8 cellular contexts compared by ENCODE assay signal in the genomic region with DNA sequence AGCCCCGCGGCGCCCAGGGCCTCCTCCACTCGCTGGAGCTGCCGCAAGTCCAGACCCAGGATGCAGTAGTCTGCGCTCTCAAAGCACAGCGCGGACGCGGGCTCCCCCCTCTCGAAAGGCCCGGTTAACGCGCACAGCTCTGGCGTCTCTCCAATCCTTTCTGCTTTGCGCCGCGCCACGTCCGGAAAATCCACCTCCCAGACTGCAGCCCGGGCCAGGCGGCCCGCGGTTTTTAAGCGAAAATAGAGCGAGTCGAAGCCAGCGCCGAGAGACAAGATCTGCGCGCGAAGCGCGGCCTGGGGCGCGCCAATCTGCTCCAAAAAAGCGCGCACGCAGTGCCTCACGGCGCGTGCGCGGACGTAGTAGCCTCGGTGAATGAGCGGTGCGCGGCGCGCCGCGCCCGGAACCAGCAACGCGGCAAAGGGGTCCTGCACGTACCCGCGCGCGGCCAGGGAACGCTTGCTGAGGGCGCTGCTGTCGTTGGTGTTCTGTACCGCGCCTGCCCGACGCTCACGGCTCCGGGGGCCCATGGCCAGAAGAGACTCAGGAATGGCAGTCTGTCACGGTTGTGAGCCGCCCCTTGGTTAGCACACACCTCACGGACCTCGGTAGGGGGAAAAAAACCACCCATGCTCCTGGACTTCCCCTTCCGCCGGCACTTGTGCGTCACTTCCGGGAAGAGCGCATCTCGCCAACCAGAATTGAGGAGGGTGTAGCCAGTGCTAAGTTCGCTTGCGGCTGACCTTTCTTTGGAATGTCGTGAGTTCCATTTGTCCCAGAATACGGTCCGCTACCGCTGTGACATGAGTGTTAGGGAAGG. TPM values are rescaled to one million over a fixed set of nuclear protein-coding genes. Genes with fewer than 3 reads are reported as not detected.
DNase-seq lines count a peak whose midpoint lies in the region; ATAC-seq and TF ChIP-seq lines count a peak whose summit lies in the region.

A gene with protein sequence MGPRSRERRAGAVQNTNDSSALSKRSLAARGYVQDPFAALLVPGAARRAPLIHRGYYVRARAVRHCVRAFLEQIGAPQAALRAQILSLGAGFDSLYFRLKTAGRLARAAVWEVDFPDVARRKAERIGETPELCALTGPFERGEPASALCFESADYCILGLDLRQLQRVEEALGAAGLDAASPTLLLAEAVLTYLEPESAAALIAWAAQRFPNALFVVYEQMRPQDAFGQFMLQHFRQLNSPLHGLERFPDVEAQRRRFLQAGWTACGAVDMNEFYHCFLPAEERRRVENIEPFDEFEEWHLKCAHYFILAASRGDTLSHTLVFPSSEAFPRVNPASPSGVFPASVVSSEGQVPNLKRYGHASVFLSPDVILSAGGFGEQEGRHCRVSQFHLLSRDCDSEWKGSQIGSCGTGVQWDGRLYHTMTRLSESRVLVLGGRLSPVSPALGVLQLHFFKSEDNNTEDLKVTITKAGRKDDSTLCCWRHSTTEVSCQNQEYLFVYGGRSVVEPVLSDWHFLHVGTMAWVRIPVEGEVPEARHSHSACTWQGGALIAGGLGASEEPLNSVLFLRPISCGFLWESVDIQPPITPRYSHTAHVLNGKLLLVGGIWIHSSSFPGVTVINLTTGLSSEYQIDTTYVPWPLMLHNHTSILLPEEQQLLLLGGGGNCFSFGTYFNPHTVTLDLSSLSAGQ (minus strand): TSS at position 614 of the 820 bp plus-strand sequence. CDS start 84 bp downstream, at position 530.

- peaks cover 25% of the 10 kb centered on the region for H3K36me3 Mint-ChIP-seq in activated CD4-positive, alpha-beta T cell treated with anti-CD3 and anti-CD28 coated beads, Interleukin-2, amount 10 ng/mL, durations not matched to agents 7 days and 5 days (ENCODE audit: low read depth)

- peaks cover 35% of the 10 kb centered on the region for H3K4me1 Mint-ChIP-seq in activated CD4-positive, alpha-beta T cell treated with anti-CD3 and anti-CD28 coated beads, Interleukin-2, amount 10 ng/mL, durations not matched to agents 7 days and 5 days

- H3K9me3 Mint-ChIP-seq in activated CD4-positive, alpha-beta T cell treated with anti-CD3 and anti-CD28 coated beads, Interleukin-2, amount 10 ng/mL, durations not matched to agents 7 days and 5 days, result peaks cover 2% of the 10 kb centered on the region

- ATAC-seq in HG03460 (IDR thresholded peaks at IDR 0.05; ENCODE audit: unreplicated experiment) (peak; percentile 93), left colon (peak; percentile 96)

- H3K27me3 ChIP-seq in BE2C, result no peaks in the 10 kb centered on the region

- H3K27ac Mint-ChIP-seq in activated CD4-positive, alpha-beta T cell treated with anti-CD3 and anti-CD28 coated beads, Interleukin-2, amount 10 ng/mL, durations not matched to agents 7 days and 5 days, result peak within 1 kb of the TSS; percentile 98

- no peaks in the 10 kb centered on the region for H3K27me3 Mint-ChIP-seq in activated CD4-positive, alpha-beta T cell treated with anti-CD3 and anti-CD28 coated beads, Interleukin-2, amount 10 ng/mL, durations not matched to agents 7 days and 5 days

- H3K4me3 ChIP-seq in BE2C (ENCODE audit: low read depth, low read length) (peak within 1 kb of the TSS; percentile 84), coronary artery (peak within 1 kb of the TSS; percentile 93)

- peak within 1 kb of the TSS; percentile 88 for H3K4me3 Mint-ChIP-seq in activated CD4-positive, alpha-beta T cell treated with anti-CD3 and anti-CD28 coated beads, Interleukin-2, amount 10 ng/mL, durations not matched to agents 7 days and 5 days

- H3K36me3 ChIP-seq in BE2C, result peaks cover 12% of the 10 kb centered on the region

- POLR2A ChIA-PET in activated CD4-positive, alpha-beta T cell treated with anti-CD3 and anti-CD28 coated beads, Interleukin-2, amount 10 ng/mL, durations not matched to agents 7 days and 5 days (lab: Charles Lee), result interaction anchor here (1.0 kb wide), 1 partner anchor 180 kb away, joined by 3 read pairs; no protein-coding TSS in a partner anchor

- intact Hi-C loops in left colon (cut with DNase I, micrococcal nuclease), result no loop called here

- CTCF ChIA-PET in activated CD4-positive, alpha-beta T cell treated with anti-CD3 and anti-CD28 coated beads, Interleukin-2, amount 10 ng/mL, durations not matched to agents 7 days and 5 days (lab: Charles Lee), result interaction anchor here (0.9 to 1.0 kb wide), 2 partner anchors 7 to 105 kb away, joined by 3 read pairs; no protein-coding TSS in a partner anchor

- TF ChIP-seq CTCF in BE2C (IDR thresholded peaks at IDR 0.05; ENCODE audit: low read depth, low read length) (no peak), coronary artery (IDR thresholded peaks at IDR 0.05) (no peak)

- no peaks in the 10 kb centered on the region for H3K4me1 ChIP-seq in BE2C

- peak within 1 kb of the TSS; percentile 78 to 95 for H3K27ac ChIP-seq in coronary artery

- H3K9me3 ChIP-seq in BE2C, result no peaks in the 10 kb centered on the region

- DNase-seq in BE2C (peak; percentile 91), GM19240 (ENCODE audit: insufficient read length, low spot score) (peak; percentile 71), NCI-H69 (lab: John Stamatoyannopoulos, UW) (peak; percentile 98), coronary artery (ENCODE audit: low spot score) (peak; percentile 97), left colon (peak; percentile 93 to 94)
- DNase-seq in activated CD4-positive, alpha-beta T cell treated with anti-CD3 and anti-CD28 coated beads, Interleukin-2, amount 10 ng/mL, durations not matched to agents 7 days and 5 days, result peak; percentile 93
- DNase-seq in stimulated activated CD4-positive, alpha-beta T cell treated with anti-CD3 and anti-CD28 coated beads, Interleukin-1b, Interleukin-23, amount 100 ng/mL, for 4 hours (ENCODE audit: low read depth in 2 of 2), result peak; percentile 74 to 84

RNA-seq across cellular contexts. Expression of the gene that starts here (rescaled TPM):
- polyA plus RNA-seq in BE2C (2012; ENCODE audit: insufficient read depth, insufficient read length, low read depth), result 43.4 TPM
- total RNA-seq in activated CD4-positive, alpha-beta T cell treated with anti-CD3 and anti-CD28 coated beads, Interleukin-2, amount 10 ng/mL, durations not matched to agents 7 days and 5 days, result 10 to 100 TPM; 10.5 to 12.6 TPM
- total RNA-seq in left colon, result 1 to 10 TPM; 5.3 to 6.3 TPM

Comparison
In these comparisons a context has a peak if more than half of its experiments do, and no peak if none do; other contexts are left out.
1. Peak in every context shown above with its lines: DNase-seq, ATAC-seq, H3K4me3 ChIP-seq and H3K27ac ChIP-seq.